8 cellular contexts compared by ENCODE assay signal in genomic region chr12:46268617-46269428, GRCh38. TPM values are rescaled to one million over a fixed set of nuclear protein-coding genes. Genes with fewer than 3 reads are reported as not detected.
DNase-seq lines count a peak whose midpoint lies in the region; ATAC-seq, FAIRE-seq and TF ChIP-seq lines count a peak whose summit lies in the region.

TSS of gene SLC38A1 (minus strand) at chr12:46269043. CDS start at chr12:46239800, 29,243 bp downstream.

- H3K4me3 ChIP-seq in K562 (peak within 1 kb of the TSS; percentile 83), iPS-18c (ENCODE audit: insufficient read depth, low read depth, low read length) (peak within 1 kb of the TSS; percentile 92), skeletal muscle tissue (ENCODE audit: low read length in 3 of 3) (peak within 1 kb of the TSS; percentile 76 to 92 (median 87))

- FAIRE-seq in K562 (lab: Jason Lieb, UNC): peak; percentile 79

- H3K4me1 ChIP-seq in K562 (replicated peaks in 1 of 2; ENCODE audit: control insufficient read depth in 2 of 2, insufficient read depth in 2 of 2, low read length in 2 of 2): peaks cover 19 to 33% of the 10 kb centered on the region in 2 experiments; a peak in 4 of 5 replicates
- peaks cover 15 to 32% (median 22%) of the 10 kb centered on the region in 3 donors for H3K4me1 ChIP-seq in skeletal muscle tissue (ENCODE audit: control insufficient read depth in 3 of 3, insufficient read depth in 3 of 3, low read length in 3 of 3)

- CTCF ChIA-PET in K562 (lab: Yijun Ruan, JAX; ENCODE audit: low intra/inter-chr PET ratio): no interaction called here

- H3K9me3 ChIP-seq in K562 (replicated peaks; ENCODE audit: control insufficient read depth, insufficient read depth, low read depth, low read length) (no peaks in the 10 kb centered on the region), iPS-18c (ENCODE audit: control insufficient read depth, insufficient read depth, low read length) (no peaks in the 10 kb centered on the region), skeletal muscle tissue (ENCODE audit: control insufficient read depth in 3 of 3, low read length in 3 of 3) (no peaks in the 10 kb centered on the region)

- H3K36me3 ChIP-seq in K562 (ENCODE audit: control insufficient read depth, insufficient read depth, low read length): peaks cover 12% of the 10 kb centered on the region; the same call in 1 of the 3 replicates
- no peaks in the 10 kb centered on the region for H3K36me3 ChIP-seq in skeletal muscle tissue (ENCODE audit: control insufficient read depth in 3 of 3, insufficient read depth in 3 of 3, low read length in 3 of 3)

- in situ Hi-C loops in K562 (cut with MboI): no loop called here

- BruUV-seq in K562 (replicated peaks; lab: Mats Ljungman, UMichigan): TSS peak; percentile 80

- H3K4me2 ChIP-seq in K562 (ENCODE audit: insufficient read depth, low read length): peak within 1 kb of the TSS; percentile 94

- ATAC-seq in GM18498 (IDR thresholded peaks at IDR 0.05; ENCODE audit: unreplicated experiment) (peak; percentile 79), HG02852 (IDR thresholded peaks at IDR 0.05; ENCODE audit: unreplicated experiment) (peak; percentile 71), K562 (peak; percentile 87)

- peaks cover 15% of the 10 kb centered on the region for H4K20me1 ChIP-seq in K562 (replicated peaks; ENCODE audit: control insufficient read depth, insufficient read depth, low read length)

- H3K27me3 ChIP-seq in K562 (ENCODE audit: control insufficient read depth in 2 of 2, insufficient read depth in 2 of 2, low read length in 2 of 2) (no peaks in the 10 kb centered on the region), skeletal muscle tissue (ENCODE audit: control insufficient read depth in 3 of 3, insufficient read depth in 3 of 3, low read length in 3 of 3) (peaks cover 2 to 37% (median 2%) of the 10 kb centered on the region in 3 donors)

- DNase-seq in NCI-H146 (lab: John Stamatoyannopoulos, UW): peak; percentile 93
- DNase-seq in T-helper 9 cell: peak; percentile 84
- DNase-seq in K562 (ENCODE audit: extremely low read depth in 1 of 4, low spot score in 3 of 4): peak; percentile 78 to 88 (median 80)
- DNase-seq in OCI-M2 (lab: John Stamatoyannopoulos, UW; ENCODE audit: unreplicated experiment): no peak

- H2AFZ ChIP-seq in K562 (ENCODE audit: low read depth, low read length): peak within 1 kb of the TSS; percentile 94

- H3K79me2 ChIP-seq in K562 (ENCODE audit: control insufficient read depth, insufficient read depth, low read length): peaks cover 50% of the 10 kb centered on the region

- WGBS in K562 (ENCODE audit: insufficient coverage, low coverage, missing lambda C conversion rate): 14% methylated on average over 45 of the region's 72 CpGs

- TF ChIP-seq EP300 in K562 (IDR thresholded peaks at IDR 0.05; ENCODE audit: low read length): peak; percentile 56

- peaks cover 4% of the 10 kb centered on the region for H3K9me1 ChIP-seq in K562 (ENCODE audit: control insufficient read depth, insufficient read depth, low read length)

- H3K27ac ChIP-seq in K562 (ENCODE audit: extremely low read depth, low read depth, low read length) (peak within 1 kb of the TSS; percentile 96), skeletal muscle tissue (ENCODE audit: low read depth, low read length) (peak within 1 kb of the TSS; percentile 49)

- intact Hi-C loops in K562 (cut with micrococcal nuclease): loop anchor here (5.0 to 10.0 kb wide), 4 partner anchors 87 to 286 kb away; partner anchors contain the start of gene SCAF11

- POLR2A ChIA-PET in K562 (lab: Yijun Ruan, JAX): interaction anchor here (0.6 to 2.0 kb wide), 9 partner anchors 9 to 317 kb away, joined by 3 to 12 read pairs (median 3); no protein-coding TSS in a partner anchor

- 0 out of 6 replicates have a peak, but pooled peaks of 2 of the 3 experiments have one; percentile 12 to 14 for TF ChIP-seq CTCF in K562 (IDR thresholded peaks at IDR 0.05 in 2 of 3, conservative IDR thresholded peaks at IDR 0.05 in 1 of 3; ENCODE audit: insufficient read depth in 2 of 3, low read depth in 1 of 3, low read length in 3 of 3)

- H3K9ac ChIP-seq in K562 (ENCODE audit: insufficient read depth in 1 of 2, low read depth in 2 of 2, low read length in 2 of 2): peak within 1 kb of the TSS; percentile 98 to 99
- peak within 1 kb of the TSS; percentile 69 to 92 (median 84) for H3K9ac ChIP-seq in skeletal muscle tissue (ENCODE audit: low read depth in 1 of 3, low read length in 3 of 3)

- TF ChIP-seq POLR2A in K562 (conservative IDR thresholded peaks at IDR 0.05): peak; percentile 88

- peak in 1 of 2 experiments; percentile 29 for TF ChIP-seq RAD21 in K562 (CRISPR knock-in tag; conservative IDR thresholded peaks at IDR 0.05 in 1 of 2, IDR thresholded peaks at IDR 0.05 in 1 of 2)

TF ChIP-seq in K562, 482 proteins besides CTCF, POLR2A, EP300 and RAD21 (continues in another document):
- TF ChIP-seq, protein P1, sequence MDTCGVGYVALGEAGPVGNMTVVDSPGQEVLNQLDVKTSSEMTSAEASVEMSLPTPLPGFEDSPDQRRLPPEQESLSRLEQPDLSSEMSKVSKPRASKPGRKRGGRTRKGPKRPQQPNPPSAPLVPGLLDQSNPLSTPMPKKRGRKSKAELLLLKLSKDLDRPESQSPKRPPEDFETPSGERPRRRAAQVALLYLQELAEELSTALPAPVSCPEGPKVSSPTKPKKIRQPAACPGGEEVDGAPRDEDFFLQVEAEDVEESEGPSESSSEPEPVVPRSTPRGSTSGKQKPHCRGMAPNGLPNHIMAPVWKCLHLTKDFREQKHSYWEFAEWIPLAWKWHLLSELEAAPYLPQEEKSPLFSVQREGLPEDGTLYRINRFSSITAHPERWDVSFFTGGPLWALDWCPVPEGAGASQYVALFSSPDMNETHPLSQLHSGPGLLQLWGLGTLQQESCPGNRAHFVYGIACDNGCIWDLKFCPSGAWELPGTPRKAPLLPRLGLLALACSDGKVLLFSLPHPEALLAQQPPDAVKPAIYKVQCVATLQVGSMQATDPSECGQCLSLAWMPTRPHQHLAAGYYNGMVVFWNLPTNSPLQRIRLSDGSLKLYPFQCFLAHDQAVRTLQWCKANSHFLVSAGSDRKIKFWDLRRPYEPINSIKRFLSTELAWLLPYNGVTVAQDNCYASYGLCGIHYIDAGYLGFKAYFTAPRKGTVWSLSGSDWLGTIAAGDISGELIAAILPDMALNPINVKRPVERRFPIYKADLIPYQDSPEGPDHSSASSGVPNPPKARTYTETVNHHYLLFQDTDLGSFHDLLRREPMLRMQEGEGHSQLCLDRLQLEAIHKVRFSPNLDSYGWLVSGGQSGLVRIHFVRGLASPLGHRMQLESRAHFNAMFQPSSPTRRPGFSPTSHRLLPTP (IDR thresholded peaks at IDR 0.05; ENCODE audit: borderline replicate concordance, extremely low read depth, insufficient read length): no peak
- no peak for TF ChIP-seq ZNF274 (IDR thresholded peaks at IDR 0.05; ENCODE audit: borderline replicate concordance, low read depth, low read length)
- TF ChIP-seq CHD2 (IDR thresholded peaks at IDR 0.05; ENCODE audit: low read depth, low read length): 0 out of 2 replicates have a peak, but pooled peaks have one; percentile 20
- peak in 1 of 2 experiments; percentile 72; a peak in 1 of 4 replicates for TF ChIP-seq SRF (CRISPR knock-in tag; IDR thresholded peaks at IDR 0.05)
- TF ChIP-seq ELF1 (tag; IDR thresholded peaks at IDR 0.05): no peak; the same call in 1 of the 2 replicates
- no peak; the same call in 1 of the 2 replicates for TF ChIP-seq NR4A1 (CRISPR knock-in tag; IDR thresholded peaks at IDR 0.05)
- peak; percentile 75 for TF ChIP-seq NR4A1 (tag; IDR thresholded peaks at IDR 0.05)
- TF ChIP-seq ATF7 (IDR thresholded peaks at IDR 0.05): peak; percentile 91
- TF ChIP-seq, protein P2, sequence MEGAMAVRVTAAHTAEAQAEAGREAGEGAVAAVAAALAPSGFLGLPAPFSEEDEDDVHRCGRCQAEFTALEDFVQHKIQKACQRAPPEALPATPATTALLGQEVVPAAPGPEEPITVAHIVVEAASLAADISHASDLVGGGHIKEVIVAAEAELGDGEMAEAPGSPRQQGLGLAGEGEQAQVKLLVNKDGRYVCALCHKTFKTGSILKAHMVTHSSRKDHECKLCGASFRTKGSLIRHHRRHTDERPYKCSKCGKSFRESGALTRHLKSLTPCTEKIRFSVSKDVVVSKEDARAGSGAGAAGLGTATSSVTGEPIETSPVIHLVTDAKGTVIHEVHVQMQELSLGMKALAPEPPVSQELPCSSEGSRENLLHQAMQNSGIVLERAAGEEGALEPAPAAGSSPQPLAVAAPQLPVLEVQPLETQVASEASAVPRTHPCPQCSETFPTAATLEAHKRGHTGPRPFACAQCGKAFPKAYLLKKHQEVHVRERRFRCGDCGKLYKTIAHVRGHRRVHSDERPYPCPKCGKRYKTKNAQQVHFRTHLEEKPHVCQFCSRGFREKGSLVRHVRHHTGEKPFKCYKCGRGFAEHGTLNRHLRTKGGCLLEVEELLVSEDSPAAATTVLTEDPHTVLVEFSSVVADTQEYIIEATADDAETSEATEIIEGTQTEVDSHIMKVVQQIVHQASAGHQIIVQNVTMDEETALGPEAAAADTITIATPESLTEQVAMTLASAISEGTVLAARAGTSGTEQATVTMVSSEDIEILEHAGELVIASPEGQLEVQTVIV (CRISPR knock-in tag; IDR thresholded peaks at IDR 0.05; ENCODE audit: borderline replicate concordance): no peak
- TF ChIP-seq NR1H2 (CRISPR knock-in tag; IDR thresholded peaks at IDR 0.05): peak; percentile 77
- peak; percentile 95 for TF ChIP-seq NBN (IDR thresholded peaks at IDR 0.05; ENCODE audit: low read depth)
- TF ChIP-seq CBFA2T2 (conservative IDR thresholded peaks at IDR 0.05): 0 out of 2 replicates have a peak, but pooled peaks have one; percentile 25

RNA-seq across cellular contexts. Expression of gene SLC38A1, which starts in this region (rescaled TPM):
- 101 and 216 TPM in 2 replicates for total RNA-seq in K562 (2011; cell fraction: chromatin; rRNA removed; ENCODE audit: low replicate concordance)
- 66.2 and 82.1 TPM in 2 replicates for total RNA-seq in K562 (2011; cell fraction: nucleolus; rRNA removed)
- 126 and 163 TPM in 2 replicates for total RNA-seq in K562 (2011; cell fraction: nucleoplasm; rRNA removed)
- total RNA-seq in K562 (2014; rRNA removed) (64.5 and 71.8 TPM in 2 replicates), K562 (2014; rRNA removed; fragmentation: Illumina TruSeq; extraction: Trizol) (99.9 and 112 TPM in 2 replicates), K562 (2015; rRNA removed; fragmentation: Illumina TruSeq; extraction: Trizol) (79.7 and 88.7 TPM in 2 replicates), K562 (2021) (104 and 112 TPM in 2 replicates), skeletal muscle tissue (63.2 TPM)
- polyA plus RNA-seq in K562 (2011; rRNA removed) (32.4 and 54.4 TPM in 2 replicates), K562 (2014; fragmentation: Illumina TruSeq; extraction: Trizol) (86.1 and 92.2 TPM in 2 replicates), K562 (2014; fragmentation: Nextera tagmentation; extraction: Ambion mirVana) (10 to 100 TPM; 51.9 to 75.0 TPM), K562 (2014; rRNA removed) (54.7 and 56.9 TPM in 2 replicates)
- 14.0 and 24.2 TPM in 2 replicates for polyA plus RNA-seq in K562 (2011; cell fraction: cytosol; rRNA removed)
- 26.6 and 28.4 TPM in 2 replicates for polyA plus RNA-seq in K562 (2011; cell fraction: nucleus; rRNA removed)
- 62.7 and 87.2 TPM in 2 replicates for polyA plus RNA-seq in K562 (2012)
- polyA minus RNA-seq in K562 (2011; rRNA and poly(A)+ RNA removed): 117 and 153 TPM in 2 replicates
- polyA minus RNA-seq in K562 (2011; cell fraction: cytosol; rRNA and poly(A)+ RNA removed): 32.7 and 53.4 TPM in 2 replicates
- 39.6 and 49.0 TPM in 2 replicates for polyA minus RNA-seq in K562 (2011; cell fraction: nucleus; rRNA and poly(A)+ RNA removed)
